ENCODE assay signal across 1 cellular context in the genomic region with DNA sequence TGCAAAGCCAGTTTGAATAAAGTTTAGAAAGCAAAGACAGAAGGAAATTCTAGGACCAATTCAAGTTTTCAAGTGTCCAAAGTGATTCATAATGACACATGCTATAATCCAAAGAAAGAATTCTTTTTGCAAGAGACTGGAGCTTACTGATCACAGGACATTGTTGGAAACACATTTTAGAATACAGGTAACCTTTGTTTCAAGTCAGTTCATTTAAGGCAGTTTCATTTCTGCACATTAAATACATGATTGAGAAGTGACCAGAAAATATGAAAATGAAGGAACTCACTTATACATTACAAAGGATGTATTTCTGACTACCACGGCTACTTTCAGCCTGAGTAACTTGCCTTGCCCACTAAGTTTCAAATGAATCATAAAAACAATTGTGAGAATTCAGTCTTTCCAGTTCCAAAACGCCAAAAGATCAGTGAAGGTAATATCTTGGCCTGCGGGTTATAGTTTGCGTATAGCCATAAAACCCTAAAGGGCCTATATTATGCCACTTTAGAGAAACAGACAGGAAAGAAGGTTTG.
TF ChIP-seq lines count a peak whose summit lies in the region.

No MANE protein-coding gene starts in this region.

TF ChIP-seq in GM12878, 131 proteins besides CTCF, POLR2A, EP300 and RAD21 (continued from another document):
- TF ChIP-seq, protein P1, sequence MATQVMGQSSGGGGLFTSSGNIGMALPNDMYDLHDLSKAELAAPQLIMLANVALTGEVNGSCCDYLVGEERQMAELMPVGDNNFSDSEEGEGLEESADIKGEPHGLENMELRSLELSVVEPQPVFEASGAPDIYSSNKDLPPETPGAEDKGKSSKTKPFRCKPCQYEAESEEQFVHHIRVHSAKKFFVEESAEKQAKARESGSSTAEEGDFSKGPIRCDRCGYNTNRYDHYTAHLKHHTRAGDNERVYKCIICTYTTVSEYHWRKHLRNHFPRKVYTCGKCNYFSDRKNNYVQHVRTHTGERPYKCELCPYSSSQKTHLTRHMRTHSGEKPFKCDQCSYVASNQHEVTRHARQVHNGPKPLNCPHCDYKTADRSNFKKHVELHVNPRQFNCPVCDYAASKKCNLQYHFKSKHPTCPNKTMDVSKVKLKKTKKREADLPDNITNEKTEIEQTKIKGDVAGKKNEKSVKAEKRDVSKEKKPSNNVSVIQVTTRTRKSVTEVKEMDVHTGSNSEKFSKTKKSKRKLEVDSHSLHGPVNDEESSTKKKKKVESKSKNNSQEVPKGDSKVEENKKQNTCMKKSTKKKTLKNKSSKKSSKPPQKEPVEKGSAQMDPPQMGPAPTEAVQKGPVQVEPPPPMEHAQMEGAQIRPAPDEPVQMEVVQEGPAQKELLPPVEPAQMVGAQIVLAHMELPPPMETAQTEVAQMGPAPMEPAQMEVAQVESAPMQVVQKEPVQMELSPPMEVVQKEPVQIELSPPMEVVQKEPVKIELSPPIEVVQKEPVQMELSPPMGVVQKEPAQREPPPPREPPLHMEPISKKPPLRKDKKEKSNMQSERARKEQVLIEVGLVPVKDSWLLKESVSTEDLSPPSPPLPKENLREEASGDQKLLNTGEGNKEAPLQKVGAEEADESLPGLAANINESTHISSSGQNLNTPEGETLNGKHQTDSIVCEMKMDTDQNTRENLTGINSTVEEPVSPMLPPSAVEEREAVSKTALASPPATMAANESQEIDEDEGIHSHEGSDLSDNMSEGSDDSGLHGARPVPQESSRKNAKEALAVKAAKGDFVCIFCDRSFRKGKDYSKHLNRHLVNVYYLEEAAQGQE (IDR thresholded peaks at IDR 0.05; ENCODE audit: low read depth, low read length): no peak
- no peak for TF ChIP-seq BRCA1 (IDR thresholded peaks at IDR 0.05; ENCODE audit: low read depth, low read length)
- no peak for TF ChIP-seq SIX5 (IDR thresholded peaks at IDR 0.05; ENCODE audit: low read depth, low read length, severe bottlenecking)
- TF ChIP-seq POLR2AphosphoS5 (IDR thresholded peaks at IDR 0.05; ENCODE audit: low read length): no peak
- no peak for TF ChIP-seq BCLAF1 (IDR thresholded peaks at IDR 0.05)
- TF ChIP-seq SMAD1 (IDR thresholded peaks at IDR 0.05; ENCODE audit: low read depth, partially characterized antibody): no peak
- peak; percentile 66 for TF ChIP-seq MTA2 (IDR thresholded peaks at IDR 0.05; ENCODE audit: low read depth)
- no peak for TF ChIP-seq RBBP5 (conservative IDR thresholded peaks at IDR 0.05)
- TF ChIP-seq RAD51 (IDR thresholded peaks at IDR 0.05): no peak
- TF ChIP-seq ATF7 (IDR thresholded peaks at IDR 0.05; ENCODE audit: low read depth): peak; percentile 35; the same call in 1 of the 2 replicates
- 0 out of 2 replicates have a peak, but pooled peaks have one; percentile 18 for TF ChIP-seq ATF2 (IDR thresholded peaks at IDR 0.05; ENCODE audit: low read length)
- no peak for TF ChIP-seq KAT2A (conservative IDR thresholded peaks at IDR 0.05; ENCODE audit: control insufficient read depth, low read depth, low read length)
- TF ChIP-seq CBFB (IDR thresholded peaks at IDR 0.05; ENCODE audit: low read depth): no peak
- TF ChIP-seq KLF5 (IDR thresholded peaks at IDR 0.05; ENCODE audit: partially characterized antibody): no peak
- TF ChIP-seq ZBED1 (IDR thresholded peaks at IDR 0.05; ENCODE audit: borderline replicate concordance): no peak
